ENCODE assay signal across 9 cellular contexts in genomic region chr16:75097941-75098897, GRCh38. TPM values are rescaled to one million over a fixed set of nuclear protein-coding genes. Genes with fewer than 3 reads are reported as not detected.
DNase-seq lines count a peak whose midpoint lies in the region; ATAC-seq and TF ChIP-seq lines count a peak whose summit lies in the region.
"Had no signal": no experiment of that assay in that cellular context is flagged by ENCODE, and none has a peak within 500 bp of the region (broad histone marks: within the 10 kb centered on the region; RNA-seq: fewer than 3 reads in every experiment).

No MANE protein-coding gene starts in this region.

- H3K9me3 Mint-ChIP-seq in activated CD8-positive, alpha-beta memory T cell treated with anti-CD3 and anti-CD28 coated beads, Interleukin-2, amount 10 ng/mL, durations not matched to agents 7 days and 5 days (ENCODE audit: low read depth): no peaks in the 10 kb centered on the region

- peak; percentile 57 for ATAC-seq in HG02884 (IDR thresholded peaks at IDR 0.05; ENCODE audit: unreplicated experiment)
- peak; percentile 90 for ATAC-seq in activated CD8-positive, alpha-beta memory T cell treated with anti-CD3 and anti-CD28 coated beads, Interleukin-2, amount 10 ng/mL, durations not matched to agents 7 days and 5 days
- ATAC-seq in lower lobe of right lung: peak; percentile 74 to 82
- no peak for ATAC-seq in aorta (ENCODE audit: low FRiP score)
- ATAC-seq: Panc1 had no signal

- peaks cover 0 to 89% (median 63%) of the 10 kb centered on the region in 11 experiments; a peak in 17 of 22 replicates for H4K20me1 ChIP-seq in BLaER1 treated with 17β-estradiol and CSF1 and Interleukin-3, amounts not matched to agents 10 nM and 100 nM

- H3K27ac Mint-ChIP-seq in activated CD8-positive, alpha-beta memory T cell treated with anti-CD3 and anti-CD28 coated beads, Interleukin-2, amount 10 ng/mL, durations not matched to agents 7 days and 5 days: peak overlapping the region; percentile 93

- H3K27ac ChIP-seq in BLaER1 treated with 17β-estradiol and CSF1 and Interleukin-3, amounts not matched to agents 10 nM and 100 nM: peak overlapping the region in 7 of 11 experiments; percentile 7 to 81 (median 67); a peak in 12 of 22 replicates
- H3K27ac ChIP-seq in lower lobe of right lung (peak overlapping the region; percentile 77), stomach smooth muscle (ENCODE audit: low read length) (peak overlapping the region; percentile 53), uterus (peak overlapping the region in 1 of 2 donors; percentile 26), aorta (ENCODE audit: low read depth in 1 of 2, low read length in 2 of 2) (no peak overlapping the region)

- peak overlapping the region in 1 of 10 experiments; percentile 6; a peak in 3 of 20 replicates for H3K4me3 ChIP-seq in BLaER1 treated with 17β-estradiol and CSF1 and Interleukin-3, amounts not matched to agents 10 nM and 100 nM
- H3K4me3 ChIP-seq in lower lobe of right lung: no peak overlapping the region
- H3K4me3 ChIP-seq in stomach smooth muscle (ENCODE audit: low read length in 2 of 2): no peak overlapping the region
- H3K4me3 ChIP-seq in uterus: no peak overlapping the region
- no peak overlapping the region for H3K4me3 ChIP-seq in aorta (ENCODE audit: low read length in 2 of 2)

- peaks cover 51 to 100% (median 99%) of the 10 kb centered on the region in 10 experiments for H3K4me1 ChIP-seq in BLaER1 treated with 17β-estradiol and CSF1 and Interleukin-3, amounts not matched to agents 10 nM and 100 nM
- H3K4me1 ChIP-seq in lower lobe of right lung: peaks cover 47% of the 10 kb centered on the region
- H3K4me1 ChIP-seq in stomach smooth muscle (ENCODE audit: control insufficient read depth, insufficient read depth, low read length): peaks cover 39% of the 10 kb centered on the region
- H3K4me1 ChIP-seq in uterus: peaks cover 0 to 13% of the 10 kb centered on the region in 2 donors
- no peaks in the 10 kb centered on the region for H3K4me1 ChIP-seq in aorta (ENCODE audit: control insufficient read depth in 1 of 2, insufficient read depth in 2 of 2, low read length in 2 of 2)

- WGBS in aorta, 2 donors: 81 to 86% methylated on average over 15 of the region's 15 CpGs

- no peak for TF ChIP-seq CTCF in lower lobe of right lung (IDR thresholded peaks at IDR 0.05)
- TF ChIP-seq CTCF in uterus (IDR thresholded peaks at IDR 0.05): no peak

- CTCF ChIA-PET in activated CD8-positive, alpha-beta memory T cell treated with anti-CD3 and anti-CD28 coated beads, Interleukin-2, amount 10 ng/mL, durations not matched to agents 7 days and 5 days (lab: Charles Lee): interaction anchor here (1.2 to 7.0 kb wide), 8 partner anchors 11 to 113 kb away, joined by 3 to 59 read pairs (median 6); partner anchors contain the start of genes WDR59 and ZNRF1

- peak overlapping the region; percentile 80 to 97 (median 92) for H3K4me2 ChIP-seq in BLaER1 treated with 17β-estradiol and CSF1 and Interleukin-3, amounts not matched to agents 10 nM and 100 nM

- H3K27me3 Mint-ChIP-seq in activated CD8-positive, alpha-beta memory T cell treated with anti-CD3 and anti-CD28 coated beads, Interleukin-2, amount 10 ng/mL, durations not matched to agents 7 days and 5 days: no peaks in the 10 kb centered on the region

- peaks cover 12 to 62% (median 39%) of the 10 kb centered on the region in 11 experiments; a peak in 20 of 22 replicates for H3K36me3 ChIP-seq in BLaER1 treated with 17β-estradiol and CSF1 and Interleukin-3, amounts not matched to agents 10 nM and 100 nM
- H3K36me3 ChIP-seq in lower lobe of right lung: peaks cover 8% of the 10 kb centered on the region
- peaks cover 6 to 13% of the 10 kb centered on the region in 2 donors for H3K36me3 ChIP-seq in stomach smooth muscle (ENCODE audit: control insufficient read depth in 2 of 2, insufficient read depth in 2 of 2, low read length in 2 of 2)
- no peaks in the 10 kb centered on the region for H3K36me3 ChIP-seq in uterus
- H3K36me3 ChIP-seq in aorta (ENCODE audit: control insufficient read depth in 1 of 2, insufficient read depth in 2 of 2, low read length in 1 of 2): no peaks in the 10 kb centered on the region

- TF ChIP-seq POLR2A in uterus (IDR thresholded peaks at IDR 0.05): no peak

- DNase-seq in activated CD8-positive, alpha-beta memory T cell treated with anti-CD3 and anti-CD28 coated beads, Interleukin-2, amount 10 ng/mL, durations not matched to agents 7 days and 5 days: peak; percentile 90
- peak; percentile 62 for DNase-seq in lower lobe of right lung
- no peak for DNase-seq in COLO668 (lab: John Stamatoyannopoulos, UW; ENCODE audit: unreplicated experiment)
- DNase-seq in uterus: no peak
- no peak for DNase-seq in aorta

- H3K36me3 Mint-ChIP-seq in activated CD8-positive, alpha-beta memory T cell treated with anti-CD3 and anti-CD28 coated beads, Interleukin-2, amount 10 ng/mL, durations not matched to agents 7 days and 5 days: peaks cover 1% of the 10 kb centered on the region

- no peaks in the 10 kb centered on the region for H3K27me3 ChIP-seq in BLaER1 treated with 17β-estradiol and CSF1 and Interleukin-3, amounts not matched to agents 10 nM and 100 nM
- H3K27me3 ChIP-seq in lower lobe of right lung (ENCODE audit: low read depth) (no peaks in the 10 kb centered on the region), stomach smooth muscle (ENCODE audit: control insufficient read depth in 1 of 2, insufficient read depth in 2 of 2, low read length in 2 of 2) (no peaks in the 10 kb centered on the region), uterus (no peaks in the 10 kb centered on the region), aorta (ENCODE audit: control insufficient read depth in 1 of 2, insufficient read depth in 2 of 2, low read length in 1 of 2) (no peaks in the 10 kb centered on the region)

- peak overlapping the region; percentile 41 for H3K4me3 Mint-ChIP-seq in activated CD8-positive, alpha-beta memory T cell treated with anti-CD3 and anti-CD28 coated beads, Interleukin-2, amount 10 ng/mL, durations not matched to agents 7 days and 5 days

- H3K9ac ChIP-seq in BLaER1 treated with 17β-estradiol and CSF1 and Interleukin-3, amounts not matched to agents 10 nM and 100 nM: peak overlapping the region in 6 of 11 experiments; percentile 22 to 72 (median 65); a peak in 10 of 22 replicates
- H3K9ac ChIP-seq in stomach smooth muscle (ENCODE audit: low read length in 2 of 2): no peak overlapping the region

- intact Hi-C loops in lower lobe of right lung (cut with DNase I): no loop called here
- intact Hi-C loops in uterus (cut with DNase I; ENCODE audit: low total_unique reads): no loop called here
- intact Hi-C loops in aorta (cut with DNase I): no loop called here

- no peaks in the 10 kb centered on the region for H3K9me3 ChIP-seq in BLaER1 treated with 17β-estradiol and CSF1 and Interleukin-3, amounts not matched to agents 10 nM and 100 nM (replicated peaks in 1 of 11)
- no peaks in the 10 kb centered on the region for H3K9me3 ChIP-seq in lower lobe of right lung
- no peaks in the 10 kb centered on the region for H3K9me3 ChIP-seq in stomach smooth muscle (ENCODE audit: control insufficient read depth in 2 of 2, low read length in 2 of 2)
- no peaks in the 10 kb centered on the region for H3K9me3 ChIP-seq in uterus
- no peaks in the 10 kb centered on the region for H3K9me3 ChIP-seq in aorta (ENCODE audit: control insufficient read depth, low read length)

- peaks cover 50% of the 10 kb centered on the region for H3K4me1 Mint-ChIP-seq in activated CD8-positive, alpha-beta memory T cell treated with anti-CD3 and anti-CD28 coated beads, Interleukin-2, amount 10 ng/mL, durations not matched to agents 7 days and 5 days

RNA-seq across cellular contexts. Expression of gene LDHD, which starts 18.4 kb away (rescaled TPM):
- not detected for total RNA-seq in activated CD8-positive, alpha-beta memory T cell treated with anti-CD3 and anti-CD28 coated beads, Interleukin-2, amount 10 ng/mL, durations not matched to agents 7 days and 5 days
- 13.2 TPM for total RNA-seq in lower lobe of right lung
- 1 to 10 TPM; 1.3 to 5.7 (median 3.3) TPM for total RNA-seq in uterus
- total RNA-seq in aorta: 1 to 10 TPM; 5.5 to 5.6 TPM
- 1 to 10 TPM; 5.6 to 6.8 TPM for polyA plus RNA-seq in aorta

RNA-seq across cellular contexts. Expression of gene ZFP1, which starts 50.1 kb away (rescaled TPM):
- total RNA-seq in activated CD8-positive, alpha-beta memory T cell treated with anti-CD3 and anti-CD28 coated beads, Interleukin-2, amount 10 ng/mL, durations not matched to agents 7 days and 5 days: 10 to 100 TPM; 13.6 to 15.6 TPM
- total RNA-seq in lower lobe of right lung: 10.4 TPM
- 10 to 100 TPM in 3 of 4 donors, 1 to 10 TPM in 1; 5.9 to 39.7 (median 16.2) TPM for total RNA-seq in uterus
- total RNA-seq in aorta: 10 to 100 TPM; 13.1 to 19.2 TPM
- 1 to 10 TPM; 3.9 to 6.3 TPM for polyA plus RNA-seq in aorta

Comparison
In these comparisons a context has a peak if more than half of its experiments do, and no peak if none do; other contexts are left out.
1. H3K27ac ChIP-seq: peak in BLaER1 treated with 17β-estradiol and CSF1 and Interleukin-3, amounts not matched to agents 10 nM and 100 nM (7 of 11), lower lobe of right lung (single experiment) and stomach smooth muscle (single experiment); none in aorta (0 of 2).
2. H3K9ac ChIP-seq: peak in BLaER1 treated with 17β-estradiol and CSF1 and Interleukin-3, amounts not matched to agents 10 nM and 100 nM (6 of 11); none in stomach smooth muscle (0 of 2).
3. DNase-seq: peak in activated CD8-positive, alpha-beta memory T cell treated with anti-CD3 and anti-CD28 coated beads, Interleukin-2, amount 10 ng/mL, durations not matched to agents 7 days and 5 days (single experiment) and lower lobe of right lung (single experiment); none in COLO668 (single experiment), uterus (0 of 2) and aorta (0 of 2).